In the genomic region with DNA sequence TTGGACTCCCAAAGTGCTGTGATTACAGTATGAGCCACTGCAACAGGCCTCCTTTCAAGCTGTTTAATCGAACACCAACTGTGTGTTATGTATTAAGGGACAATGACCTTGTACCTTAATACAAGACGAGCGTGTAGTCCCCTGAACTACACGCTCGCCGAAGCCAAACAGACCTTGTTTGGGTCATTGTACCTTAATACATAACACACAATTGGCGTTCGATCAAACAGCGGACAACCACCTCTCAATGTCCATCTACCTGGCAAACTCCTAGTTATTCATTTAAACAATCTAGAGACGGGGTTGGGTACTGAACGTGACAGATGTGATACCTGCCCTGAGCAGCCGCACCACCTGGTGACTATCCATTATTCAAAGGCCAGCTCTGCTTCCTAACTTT, we compare ENCODE assay signal across 1 cellular context.
TF ChIP-seq lines count a peak whose summit lies in the region.

No MANE protein-coding gene starts in this region.

TF ChIP-seq in IMR-90, 13 proteins besides CTCF, POLR2A, EP300 and RAD21 (continued from another document):
- TF ChIP-seq, protein P1, sequence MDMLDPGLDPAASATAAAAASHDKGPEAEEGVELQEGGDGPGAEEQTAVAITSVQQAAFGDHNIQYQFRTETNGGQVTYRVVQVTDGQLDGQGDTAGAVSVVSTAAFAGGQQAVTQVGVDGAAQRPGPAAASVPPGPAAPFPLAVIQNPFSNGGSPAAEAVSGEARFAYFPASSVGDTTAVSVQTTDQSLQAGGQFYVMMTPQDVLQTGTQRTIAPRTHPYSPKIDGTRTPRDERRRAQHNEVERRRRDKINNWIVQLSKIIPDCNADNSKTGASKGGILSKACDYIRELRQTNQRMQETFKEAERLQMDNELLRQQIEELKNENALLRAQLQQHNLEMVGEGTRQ (IDR thresholded peaks at IDR 0.05; ENCODE audit: low read depth, low read length) = no peak
- no peak for TF ChIP-seq MAZ (IDR thresholded peaks at IDR 0.05; ENCODE audit: borderline replicate concordance, low read depth, low read length)
- no peak for TF ChIP-seq SMC3 (IDR thresholded peaks at IDR 0.05; ENCODE audit: low read depth, low read length)
- no peak for TF ChIP-seq CHD1 (IDR thresholded peaks at IDR 0.05; ENCODE audit: low read depth, low read length)
- no peak for TF ChIP-seq RCOR1 (IDR thresholded peaks at IDR 0.05; ENCODE audit: insufficient replicate concordance, low read length)
- no peak for TF ChIP-seq CEBPB (IDR thresholded peaks at IDR 0.05; ENCODE audit: low read depth, low read length)
- no peak for TF ChIP-seq BHLHE40 (IDR thresholded peaks at IDR 0.05; ENCODE audit: low read depth, low read length)
- no peak for TF ChIP-seq NFE2L2 (IDR thresholded peaks at IDR 0.05; ENCODE audit: low read depth, low read length)
- TF ChIP-seq, protein P2, sequence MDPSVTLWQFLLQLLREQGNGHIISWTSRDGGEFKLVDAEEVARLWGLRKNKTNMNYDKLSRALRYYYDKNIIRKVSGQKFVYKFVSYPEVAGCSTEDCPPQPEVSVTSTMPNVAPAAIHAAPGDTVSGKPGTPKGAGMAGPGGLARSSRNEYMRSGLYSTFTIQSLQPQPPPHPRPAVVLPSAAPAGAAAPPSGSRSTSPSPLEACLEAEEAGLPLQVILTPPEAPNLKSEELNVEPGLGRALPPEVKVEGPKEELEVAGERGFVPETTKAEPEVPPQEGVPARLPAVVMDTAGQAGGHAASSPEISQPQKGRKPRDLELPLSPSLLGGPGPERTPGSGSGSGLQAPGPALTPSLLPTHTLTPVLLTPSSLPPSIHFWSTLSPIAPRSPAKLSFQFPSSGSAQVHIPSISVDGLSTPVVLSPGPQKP (IDR thresholded peaks at IDR 0.05; ENCODE audit: borderline replicate concordance, low read depth, low read length) = no peak
- TF ChIP-seq MXI1 (IDR thresholded peaks at IDR 0.05; ENCODE audit: borderline replicate concordance, low read depth, low read length) = no peak
- TF ChIP-seq RFX5 (IDR thresholded peaks at IDR 0.05; ENCODE audit: low read depth, low read length) = no peak
